Comparison of ENCODE assay signal across 27 cellular contexts in the genomic region with DNA sequence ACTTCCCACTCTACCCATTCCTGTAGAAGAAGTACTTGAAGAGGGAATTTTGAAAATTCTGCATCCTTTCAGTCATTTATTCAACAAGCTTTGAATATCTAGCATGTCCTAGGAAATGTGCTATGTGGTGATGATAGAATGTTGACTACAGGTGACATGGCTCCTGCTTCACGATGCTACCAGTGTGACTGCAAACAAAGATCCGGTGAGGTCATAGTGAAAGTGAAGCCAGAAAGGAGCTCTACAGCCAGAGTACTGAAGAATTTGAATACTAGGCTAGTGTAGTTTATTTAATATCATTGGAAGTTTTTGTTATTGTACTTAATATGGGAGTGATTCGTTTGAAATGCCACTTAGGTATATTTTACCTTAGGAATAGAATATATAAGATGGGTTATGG.
DNase-seq lines count a peak whose midpoint lies in the region; ATAC-seq and TF ChIP-seq lines count a peak whose summit lies in the region.
"Had no signal": no experiment of that assay in that cellular context is flagged by ENCODE, and none has a peak within 500 bp of the region (broad histone marks: within the 10 kb centered on the region; RNA-seq: fewer than 3 reads in every experiment).

No MANE protein-coding gene starts in this region.

- H3K4me2 ChIP-seq in MM.1S (ENCODE audit: low read depth, low read length): no peak overlapping the region
- H3K4me2 ChIP-seq: A549, hepatocyte, SK-N-SH had no signal

- H3K4me3 ChIP-seq in MM.1S (ENCODE audit: low read length) (no peak overlapping the region), lower lobe of right lung (no peak overlapping the region)
- H3K4me3 ChIP-seq: A549, hepatocyte, psoas muscle, thoracic aorta had no signal

- H3K9me2 ChIP-seq in MM.1S (replicated peaks; ENCODE audit: insufficient read depth, low read length): no peaks in the 10 kb centered on the region
- H3K9me2 ChIP-seq: SK-N-SH had no signal

- no peaks in the 10 kb centered on the region for H4K20me1 ChIP-seq in MM.1S (ENCODE audit: insufficient read depth, low read length)

- H3K36me3 ChIP-seq in MM.1S (replicated peaks; ENCODE audit: insufficient read depth, low read length) (no peaks in the 10 kb centered on the region), lower lobe of right lung (no peaks in the 10 kb centered on the region)
- H3K36me3 ChIP-seq: BE2C, thoracic aorta had no signal

- no peaks in the 10 kb centered on the region for H3K36me3 Mint-ChIP-seq in glutamatergic neuron (ENCODE audit: unreplicated experiment)

- no peaks in the 10 kb centered on the region for H3K79me2 ChIP-seq in MM.1S (ENCODE audit: low read length)
- H3K79me2 ChIP-seq: hepatocyte had no signal

- intact Hi-C loops in lower lobe of right lung (cut with DNase I): no loop called here

- H3K27ac Mint-ChIP-seq in glutamatergic neuron (ENCODE audit: unreplicated experiment): no peak overlapping the region
- H3K27ac Mint-ChIP-seq: activated CD8-positive, alpha-beta T cell treated with anti-CD3 and anti-CD28 coated beads, Interleukin-2, amount 10 ng/mL, durations not matched to agents 7 days and 5 days; activated naive CD4-positive, alpha-beta T cell treated with anti-CD3 and anti-CD28 coated beads for 36 hours had no signal

- no peaks in the 10 kb centered on the region for H3K9me3 Mint-ChIP-seq in glutamatergic neuron (ENCODE audit: unreplicated experiment)
- H3K9me3 Mint-ChIP-seq: activated naive CD4-positive, alpha-beta T cell treated with anti-CD3 and anti-CD28 coated beads for 36 hours; activated T-cell treated with anti-CD3 and anti-CD28 coated beads, Interleukin-2, amount 50 U/mL, for 4 hours had no signal

- H3K4me1 Mint-ChIP-seq in glutamatergic neuron (ENCODE audit: low read depth, unreplicated experiment): peaks cover 6% of the 10 kb centered on the region

- no peak overlapping the region for H3K4me3 Mint-ChIP-seq in glutamatergic neuron (ENCODE audit: unreplicated experiment)
- H3K4me3 Mint-ChIP-seq: activated CD8-positive, alpha-beta T cell treated with anti-CD3 and anti-CD28 coated beads, Interleukin-2, amount 10 ng/mL, durations not matched to agents 7 days and 5 days; activated naive CD4-positive, alpha-beta T cell treated with anti-CD3 and anti-CD28 coated beads for 36 hours; activated T-cell treated with anti-CD3 and anti-CD28 coated beads, Interleukin-2, amount 50 U/mL, for 4 hours had no signal

- ATAC-seq in GM19035 (IDR thresholded peaks at IDR 0.05; ENCODE audit: unreplicated experiment) (peak; percentile 62), HG02852 (IDR thresholded peaks at IDR 0.05; ENCODE audit: unreplicated experiment) (peak; percentile 72), HG02588 (IDR thresholded peaks at IDR 0.05; ENCODE audit: unreplicated experiment) (no peak), lower lobe of right lung (no peak)
- ATAC-seq: A549; activated CD8-positive, alpha-beta T cell treated with anti-CD3 and anti-CD28 coated beads, Interleukin-2, amount 10 ng/mL, durations not matched to agents 7 days and 5 days; activated T-cell treated with anti-CD3 and anti-CD28 coated beads, Interleukin-2, amount 50 U/mL, for 4 hours; left ventricle myocardium superior; psoas muscle had no signal

- no peak overlapping the region for H2AFZ ChIP-seq in MM.1S (ENCODE audit: low read length)
- H2AFZ ChIP-seq: hepatocyte had no signal

- H3K9ac ChIP-seq in MM.1S (ENCODE audit: low read length): no peak overlapping the region
- H3K9ac ChIP-seq: SK-N-SH had no signal

- H3F3A ChIP-seq in MM.1S (ENCODE audit: insufficient read depth, low read length): no peaks in the 10 kb centered on the region

- no peak for TF ChIP-seq CTCF in MM.1S (IDR thresholded peaks at IDR 0.05; ENCODE audit: low read length)
- no peak for TF ChIP-seq CTCF in glutamatergic neuron (IDR thresholded peaks at IDR 0.05; ENCODE audit: partially characterized antibody, unreplicated experiment)
- TF ChIP-seq CTCF in lower lobe of right lung (IDR thresholded peaks at IDR 0.05): no peak

- H3K27ac ChIP-seq in MM.1S (ENCODE audit: low read length): no peak overlapping the region
- H3K27ac ChIP-seq in lower lobe of right lung: no peak overlapping the region
- H3K27ac ChIP-seq: A549, hepatocyte, HL-60, psoas muscle, RWPE1, thoracic aorta had no signal

- peaks cover 2% of the 10 kb centered on the region for H3K27me3 Mint-ChIP-seq in glutamatergic neuron (ENCODE audit: unreplicated experiment)

- H3K27me3 ChIP-seq in MM.1S (replicated peaks; ENCODE audit: insufficient read depth, low read length) (no peaks in the 10 kb centered on the region), lower lobe of right lung (ENCODE audit: low read depth) (no peaks in the 10 kb centered on the region)
- H3K27me3 ChIP-seq: BE2C, hepatocyte had no signal

- H3K4me1 ChIP-seq in MM.1S (ENCODE audit: low read length) (no peaks in the 10 kb centered on the region), lower lobe of right lung (no peaks in the 10 kb centered on the region)
- H3K4me1 ChIP-seq: BE2C, psoas muscle had no signal

- peak; percentile 58 for DNase-seq in DMS53 treated with DMSO at 0.1 percent for 48 hours (lab: John Stamatoyannopoulos, UW; ENCODE audit: unreplicated experiment)
- peak; percentile 60 for DNase-seq in MM.1S
- no peak for DNase-seq in glutamatergic neuron
- no peak for DNase-seq in lower lobe of right lung
- DNase-seq in NCI-H2029 (lab: John Stamatoyannopoulos, UW): no peak
- DNase-seq: activated CD4-positive, CD25-positive, alpha-beta regulatory T cell; activated CD8-positive, alpha-beta T cell treated with anti-CD3 and anti-CD28 coated beads, Interleukin-2, amount 10 ng/mL, durations not matched to agents 7 days and 5 days; activated naive CD4-positive, alpha-beta T cell treated with anti-CD3 and anti-CD28 coated beads for 36 hours; activated T-cell treated with anti-CD3 and anti-CD28 coated beads, Interleukin-2, amount 50 U/mL, for 4 hours; BE2C; caudate nucleus; IMR-90; left ventricle myocardium superior; NCI-H1694 treated with DMSO at 0.1 percent for 48 hours; NCI-H345; psoas muscle; SK-N-SH; stimulated activated CD4-positive, alpha-beta T cell treated with anti-CD3 and anti-CD28 coated beads, Interleukin-1b, Interleukin-23, amount 100 ng/mL, for 48 hours; stimulated activated naive CD4-positive, alpha-beta T cell had no signal

- H3K9me3 ChIP-seq in MM.1S (replicated peaks; ENCODE audit: insufficient read depth, low read length): no peaks in the 10 kb centered on the region
- H3K9me3 ChIP-seq in lower lobe of right lung: no peaks in the 10 kb centered on the region
- H3K9me3 ChIP-seq: A549, BE2C, psoas muscle, SK-N-SH, thoracic aorta had no signal

Comparison
In these comparisons a context has a peak if more than half of its experiments do, and no peak if none do; other contexts are left out.
1. DNase-seq: peak in DMS53 treated with DMSO at 0.1 percent for 48 hours (single experiment) and MM.1S (single experiment); none in glutamatergic neuron (single experiment), lower lobe of right lung (single experiment) and NCI-H2029 (single experiment).
2. ATAC-seq: peak in GM19035 (single experiment) and HG02852 (single experiment); none in HG02588 (single experiment) and lower lobe of right lung (0 of 2).